Comparison of ENCODE assay signal across 16 cellular contexts in genomic region chr12:92703777-92704176, GRCh38. TPM values are rescaled to one million over a fixed set of nuclear protein-coding genes. Genes with fewer than 3 reads are reported as not detected.
"Had no signal": no experiment of that assay in that cellular context is flagged by ENCODE, and none has a peak within 500 bp of the region (broad histone marks: within the 10 kb centered on the region; RNA-seq: fewer than 3 reads in every experiment).

No MANE protein-coding gene starts in this region.

- H3K9me3 Mint-ChIP-seq: activated naive CD4-positive, alpha-beta T cell treated with anti-CD3 and anti-CD28 coated beads for 36 hours; effector memory CD8-positive, alpha-beta T cell had no signal

- H3K9me3 ChIP-seq: neutrophil, suprapubic skin, upper lobe of left lung had no signal

- H3K27ac ChIP-seq: epithelial cell of prostate, neutrophil, suprapubic skin had no signal

- H3K36me3 ChIP-seq: neutrophil, suprapubic skin, upper lobe of left lung had no signal

- H3K4me3 Mint-ChIP-seq: activated CD8-positive, alpha-beta T cell treated with anti-CD3 and anti-CD28 coated beads, Interleukin-2, amount 10 ng/mL, durations not matched to agents 7 days and 5 days; activated naive CD4-positive, alpha-beta T cell treated with anti-CD3 and anti-CD28 coated beads for 36 hours; activated T-helper 1 cell treated with anti-CD3 and anti-CD28 coated beads, Interleukin-12 subunit alpha, Interleukin-12 subunit beta, Interleukin-2, Interleukin-4 antibody, amounts not matched to agents 30 ng/mL and 10 ng/mL and 1 ng/mL, durations not matched to agents 14 hours and 24 hours and 36 hours; effector memory CD8-positive, alpha-beta T cell had no signal

- H3K4me3 ChIP-seq: lung had no signal

- H3K4me2 ChIP-seq: smooth muscle cell had no signal

- H3K27me3 ChIP-seq: neutrophil, suprapubic skin, upper lobe of left lung had no signal

- DNase-seq: activated CD8-positive, alpha-beta T cell treated with anti-CD3 and anti-CD28 coated beads, Interleukin-2, amount 10 ng/mL, durations not matched to agents 7 days and 5 days; central memory CD4-positive, alpha-beta T cell; effector memory CD8-positive, alpha-beta T cell; hippocampal formation; naive thymus-derived CD8-positive, alpha-beta T cell; posterior cingulate gyrus; right cardiac atrium; stimulated activated naive CD4-positive, alpha-beta T cell treated with Interleukin-2 at 50 U/mL for 16 hours; upper lobe of left lung had no signal

- H3K27ac Mint-ChIP-seq: activated CD8-positive, alpha-beta T cell treated with anti-CD3 and anti-CD28 coated beads, Interleukin-2, amount 10 ng/mL, durations not matched to agents 7 days and 5 days; activated naive CD4-positive, alpha-beta T cell treated with anti-CD3 and anti-CD28 coated beads for 36 hours; activated T-helper 1 cell treated with anti-CD3 and anti-CD28 coated beads, Interleukin-12 subunit alpha, Interleukin-12 subunit beta, Interleukin-2, Interleukin-4 antibody, amounts not matched to agents 30 ng/mL and 10 ng/mL and 1 ng/mL, durations not matched to agents 14 hours and 24 hours and 36 hours; effector memory CD8-positive, alpha-beta T cell; naive thymus-derived CD8-positive, alpha-beta T cell had no signal

- ATAC-seq: activated CD8-positive, alpha-beta T cell treated with anti-CD3 and anti-CD28 coated beads, Interleukin-2, amount 10 ng/mL, durations not matched to agents 7 days and 5 days; effector memory CD8-positive, alpha-beta T cell; naive thymus-derived CD8-positive, alpha-beta T cell; right cardiac atrium had no signal

RNA-seq across cellular contexts. Expression of gene PLEKHG7, which starts 1.0 kb away (rescaled TPM):
- total RNA-seq: activated CD8-positive, alpha-beta T cell treated with anti-CD3 and anti-CD28 coated beads, Interleukin-2, amount 10 ng/mL, durations not matched to agents 7 days and 5 days; activated naive CD4-positive, alpha-beta T cell treated with anti-CD3 and anti-CD28 coated beads for 36 hours; activated T-helper 1 cell treated with anti-CD3 and anti-CD28 coated beads, Interleukin-12 subunit alpha, Interleukin-12 subunit beta, Interleukin-2, Interleukin-4 antibody, amounts not matched to agents 30 ng/mL and 10 ng/mL and 1 ng/mL, durations not matched to agents 14 hours and 24 hours and 36 hours; naive thymus-derived CD8-positive, alpha-beta T cell; right cardiac atrium; smooth muscle cell; suprapubic skin had no signal
- polyA plus RNA-seq: naive thymus-derived CD8-positive, alpha-beta T cell; right cardiac atrium; smooth muscle cell had no signal
